In the genomic region with DNA sequence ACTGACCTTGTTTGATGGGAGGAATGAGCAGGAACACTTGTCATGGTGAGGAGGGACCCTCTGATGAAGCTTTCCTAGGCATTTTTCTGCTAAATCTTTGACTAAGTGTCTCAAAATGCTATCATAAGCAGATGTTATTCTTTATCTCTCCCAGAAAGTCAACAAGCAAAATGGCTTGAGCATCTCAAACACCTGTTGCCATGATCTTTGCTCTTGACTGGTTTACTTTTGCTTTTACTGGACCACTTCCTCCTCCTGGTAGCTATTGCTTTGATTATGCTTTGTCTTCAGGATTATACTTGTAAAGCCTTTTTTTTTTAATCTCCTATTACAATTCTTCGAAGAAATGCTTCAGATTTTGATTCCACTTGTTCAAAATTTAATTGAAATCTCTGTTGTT, we compare ENCODE assay signal across 31 cellular contexts.
"Had no signal": no experiment of that assay in that cellular context is flagged by ENCODE, and none has a peak within 500 bp of the region (broad histone marks: within the 10 kb centered on the region; RNA-seq: fewer than 3 reads in every experiment).

No MANE protein-coding gene starts in this region.

- H3K27ac Mint-ChIP-seq: activated naive CD4-positive, alpha-beta T cell treated with anti-CD3 and anti-CD28 coated beads for 36 hours; activated naive CD8-positive, alpha-beta T cell treated with anti-CD3 and anti-CD28 coated beads for 36 hours; naive thymus-derived CD8-positive, alpha-beta T cell had no signal

- DNase-seq: activated CD4-positive, alpha-beta T cell treated with anti-CD3 and anti-CD28 coated beads for 4 hours; activated CD4-positive, alpha-beta T cell treated with anti-CD3 and anti-CD28 coated beads, Interleukin-2, amount 50 U/mL, for 48 hours; activated CD8-positive, alpha-beta memory T cell treated with anti-CD3 and anti-CD28 coated beads for 24 hours; activated effector memory CD4-positive, alpha-beta T cell treated with Interleukin-2 at 50 U/mL for 16 hours; activated naive CD4-positive, alpha-beta T cell treated with anti-CD3 and anti-CD28 coated beads for 36 hours; activated naive CD8-positive, alpha-beta T cell treated with anti-CD3 and anti-CD28 coated beads for 36 hours; adrenal gland; aorta; body of pancreas; cerebellar nuclear complex; dorsolateral prefrontal cortex; effector memory CD4-positive, alpha-beta T cell; kidney glomerular epithelial cell; left lung; lower lobe of right lung; mesenchymal stem cell; naive thymus-derived CD8-positive, alpha-beta T cell; nucleus accumbens; pancreas; stimulated activated CD4-positive, alpha-beta T cell treated with anti-CD3 and anti-CD28 coated beads, Interleukin-15, amount 100 ng/mL, for 24 hours; stimulated activated CD4-positive, alpha-beta T cell treated with anti-CD3 and anti-CD28 coated beads, Interleukin-2, amount 100 ng/mL, for 24 hours; stimulated activated naive CD4-positive, alpha-beta T cell; tibial artery; upper lobe of right lung had no signal

- H3K36me3 ChIP-seq: adrenal gland, cardiac muscle cell, left lung, lower lobe of right lung, pancreas, prostate gland, suprapubic skin, upper lobe of right lung had no signal

- ATAC-seq: body of pancreas; left lung; lower lobe of right lung; naive thymus-derived CD8-positive, alpha-beta T cell; pancreas; upper lobe of right lung had no signal

- H3K27ac ChIP-seq: adrenal gland, body of pancreas, cardiac muscle cell, coronary artery, dorsolateral prefrontal cortex, left lung, lower lobe of right lung, pancreas, prostate gland, suprapubic skin, tibial artery, upper lobe of right lung, VCaP had no signal

- H3K27me3 Mint-ChIP-seq: activated naive CD8-positive, alpha-beta T cell treated with anti-CD3 and anti-CD28 coated beads for 36 hours; naive thymus-derived CD8-positive, alpha-beta T cell had no signal

- FAIRE-seq: frontal cortex, pancreas had no signal

- H3K4me3 ChIP-seq: adrenal gland, body of pancreas, cardiac muscle cell, coronary artery, dorsolateral prefrontal cortex, left lung, lower lobe of right lung, pancreas, prostate gland, suprapubic skin, tibial artery, upper lobe of right lung had no signal

- H3K9me3 ChIP-seq: adrenal gland, body of pancreas, lower lobe of right lung, pancreas, prostate gland, suprapubic skin had no signal

- H3K4me1 Mint-ChIP-seq: activated naive CD8-positive, alpha-beta T cell treated with anti-CD3 and anti-CD28 coated beads for 36 hours; neural crest cell had no signal

- H3K4me1 ChIP-seq: adrenal gland, body of pancreas, left lung, lower lobe of right lung, pancreas, prostate gland, suprapubic skin, tibial artery, upper lobe of right lung had no signal

- H3K4me3 Mint-ChIP-seq: activated naive CD4-positive, alpha-beta T cell treated with anti-CD3 and anti-CD28 coated beads for 36 hours; activated naive CD8-positive, alpha-beta T cell treated with anti-CD3 and anti-CD28 coated beads for 36 hours; naive thymus-derived CD8-positive, alpha-beta T cell; neural crest cell had no signal

- H3K27me3 ChIP-seq: adrenal gland, body of pancreas, cardiac muscle cell, dorsolateral prefrontal cortex, left lung, pancreas, suprapubic skin, tibial artery, upper lobe of right lung had no signal
